Comparison of ENCODE assay signal across 8 cellular contexts in genomic region chr13:28138756-28139470, GRCh38. TPM values are rescaled to one million over a fixed set of nuclear protein-coding genes. Genes with fewer than 3 reads are reported as not detected.
DNase-seq lines count a peak whose midpoint lies in the region; ATAC-seq lines count a peak whose summit lies in the region.

No MANE protein-coding gene starts in this region.

- H3K4me3 Mint-ChIP-seq in CD8-positive, alpha-beta memory T cell = peak overlapping the region; percentile 92 to 98 (median 93)
- H3K4me3 Mint-ChIP-seq in activated T-helper 2 cell treated with anti-CD3 and anti-CD28 coated beads, Interferon-gamma antibody, Interleukin-2, Interleukin-4, amounts not matched to agents 10 μg/mL and 5 μg/mL and 100 μg/mL, durations not matched to agents 14 hours and 24 hours and 36 hours (ENCODE audit: low read depth) = peak overlapping the region; percentile 97
- peak overlapping the region; percentile 95 for H3K4me3 Mint-ChIP-seq in natural killer cell treated with Interleukin-12 subunit alpha and Interleukin-12 subunit beta and Interleukin-15 and Interleukin-18, amount 100 ng/mL, for 72 hours
- peak overlapping the region; percentile 80 to 91 for H3K4me3 Mint-ChIP-seq in stimulated activated naive B cell treated with anti-CD40 and anti-IgM and Interleukin-4, amounts not matched to agents 10 μg/mL and 1 μg/mL and 100 μg/mL, for 72 hours

- peak; percentile 41 for ATAC-seq in GM19452 (IDR thresholded peaks at IDR 0.05; ENCODE audit: unreplicated experiment)
- peak; percentile 81 to 82 for ATAC-seq in natural killer cell treated with Interleukin-12 subunit alpha and Interleukin-12 subunit beta and Interleukin-15 and Interleukin-18, amount 100 ng/mL, for 72 hours
- ATAC-seq in stimulated activated naive B cell treated with anti-CD40 and anti-IgM and Interleukin-4, amounts not matched to agents 10 μg/mL and 1 μg/mL and 100 μg/mL, for 72 hours (replicated peaks) = peak; percentile 75

- CTCF ChIA-PET in CD8-positive, alpha-beta memory T cell (lab: Charles Lee) = no interaction called here

- peak overlapping the region; percentile 83 to 98 (median 94) for H3K27ac Mint-ChIP-seq in CD8-positive, alpha-beta memory T cell
- peak overlapping the region; percentile 98 for H3K27ac Mint-ChIP-seq in activated T-helper 2 cell treated with anti-CD3 and anti-CD28 coated beads, Interferon-gamma antibody, Interleukin-2, Interleukin-4, amounts not matched to agents 10 μg/mL and 5 μg/mL and 100 μg/mL, durations not matched to agents 14 hours and 24 hours and 36 hours
- peak overlapping the region; percentile 94 to 96 for H3K27ac Mint-ChIP-seq in natural killer cell treated with Interleukin-12 subunit alpha and Interleukin-12 subunit beta and Interleukin-15 and Interleukin-18, amount 100 ng/mL, for 72 hours
- H3K27ac Mint-ChIP-seq in stimulated activated naive B cell treated with anti-CD40 and anti-IgM and Interleukin-4, amounts not matched to agents 10 μg/mL and 1 μg/mL and 100 μg/mL, for 72 hours = peak overlapping the region; percentile 90

- peaks cover 0 to 11% (median 0%) of the 10 kb centered on the region in 3 donors for H3K36me3 Mint-ChIP-seq in CD8-positive, alpha-beta memory T cell
- peaks cover 13% of the 10 kb centered on the region for H3K36me3 Mint-ChIP-seq in activated T-helper 2 cell treated with anti-CD3 and anti-CD28 coated beads, Interferon-gamma antibody, Interleukin-2, Interleukin-4, amounts not matched to agents 10 μg/mL and 5 μg/mL and 100 μg/mL, durations not matched to agents 14 hours and 24 hours and 36 hours (ENCODE audit: low read depth)
- H3K36me3 Mint-ChIP-seq in natural killer cell treated with Interleukin-12 subunit alpha and Interleukin-12 subunit beta and Interleukin-15 and Interleukin-18, amount 100 ng/mL, for 72 hours = peaks cover 8% of the 10 kb centered on the region
- H3K36me3 Mint-ChIP-seq in stimulated activated naive B cell treated with anti-CD40 and anti-IgM and Interleukin-4, amounts not matched to agents 10 μg/mL and 1 μg/mL and 100 μg/mL, for 72 hours = peaks cover 5 to 8% of the 10 kb centered on the region in 2 donors

- peaks cover 42% of the 10 kb centered on the region for H3K4me1 ChIP-seq in CD8-positive, alpha-beta memory T cell (ENCODE audit: insufficient read depth, low read length)

- peaks cover 48 to 62% (median 59%) of the 10 kb centered on the region in 3 donors for H3K4me1 Mint-ChIP-seq in CD8-positive, alpha-beta memory T cell
- H3K4me1 Mint-ChIP-seq in activated T-helper 2 cell treated with anti-CD3 and anti-CD28 coated beads, Interferon-gamma antibody, Interleukin-2, Interleukin-4, amounts not matched to agents 10 μg/mL and 5 μg/mL and 100 μg/mL, durations not matched to agents 14 hours and 24 hours and 36 hours (ENCODE audit: low read depth) = peaks cover 38% of the 10 kb centered on the region
- peaks cover 34 to 63% of the 10 kb centered on the region in 2 donors for H3K4me1 Mint-ChIP-seq in natural killer cell treated with Interleukin-12 subunit alpha and Interleukin-12 subunit beta and Interleukin-15 and Interleukin-18, amount 100 ng/mL, for 72 hours (ENCODE audit: low read depth in 2 of 2)
- peaks cover 25 to 58% of the 10 kb centered on the region in 2 donors for H3K4me1 Mint-ChIP-seq in stimulated activated naive B cell treated with anti-CD40 and anti-IgM and Interleukin-4, amounts not matched to agents 10 μg/mL and 1 μg/mL and 100 μg/mL, for 72 hours

- no peaks in the 10 kb centered on the region for H3K27me3 ChIP-seq in CD8-positive, alpha-beta memory T cell (ENCODE audit: insufficient read depth, low read length, poor library complexity, severe bottlenecking)

- POLR2A ChIA-PET in CD8-positive, alpha-beta memory T cell (lab: Charles Lee) = interaction anchor here (1.0 to 1.9 kb wide), 3 partner anchors 520 to 713 kb away, joined by 4 to 8 read pairs (median 7); partner anchors contain the start of gene POMP

- no peaks in the 10 kb centered on the region for H3K9me3 ChIP-seq in CD8-positive, alpha-beta memory T cell (ENCODE audit: low read length)

- intact Hi-C loops in activated T-helper 2 cell treated with anti-CD3 and anti-CD28 coated beads, Interferon-gamma antibody, Interleukin-2, Interleukin-4, amounts not matched to agents 10 μg/mL and 5 μg/mL and 100 μg/mL, durations not matched to agents 14 hours and 24 hours and 36 hours (cut with micrococcal nuclease) = loop anchor here (1.0 to 10.0 kb wide), 7 partner anchors 66 to 714 kb away; partner anchors contain the start of genes GTF3A, LNX2, MTIF3 and POLR1D

- H3K27me3 Mint-ChIP-seq in CD8-positive, alpha-beta memory T cell = peaks cover 0 to 4% of the 10 kb centered on the region in 2 donors
- no peaks in the 10 kb centered on the region for H3K27me3 Mint-ChIP-seq in activated T-helper 2 cell treated with anti-CD3 and anti-CD28 coated beads, Interferon-gamma antibody, Interleukin-2, Interleukin-4, amounts not matched to agents 10 μg/mL and 5 μg/mL and 100 μg/mL, durations not matched to agents 14 hours and 24 hours and 36 hours (ENCODE audit: low read depth)
- no peaks in the 10 kb centered on the region for H3K27me3 Mint-ChIP-seq in natural killer cell treated with Interleukin-12 subunit alpha and Interleukin-12 subunit beta and Interleukin-15 and Interleukin-18, amount 100 ng/mL, for 72 hours
- H3K27me3 Mint-ChIP-seq in stimulated activated naive B cell treated with anti-CD40 and anti-IgM and Interleukin-4, amounts not matched to agents 10 μg/mL and 1 μg/mL and 100 μg/mL, for 72 hours = no peaks in the 10 kb centered on the region

- H3K9me3 Mint-ChIP-seq in CD8-positive, alpha-beta memory T cell = no peaks in the 10 kb centered on the region
- no peaks in the 10 kb centered on the region for H3K9me3 Mint-ChIP-seq in activated T-helper 2 cell treated with anti-CD3 and anti-CD28 coated beads, Interferon-gamma antibody, Interleukin-2, Interleukin-4, amounts not matched to agents 10 μg/mL and 5 μg/mL and 100 μg/mL, durations not matched to agents 14 hours and 24 hours and 36 hours
- H3K9me3 Mint-ChIP-seq in natural killer cell treated with Interleukin-12 subunit alpha and Interleukin-12 subunit beta and Interleukin-15 and Interleukin-18, amount 100 ng/mL, for 72 hours = no peaks in the 10 kb centered on the region
- H3K9me3 Mint-ChIP-seq in stimulated activated naive B cell treated with anti-CD40 and anti-IgM and Interleukin-4, amounts not matched to agents 10 μg/mL and 1 μg/mL and 100 μg/mL, for 72 hours = no peaks in the 10 kb centered on the region

- H3K4me3 ChIP-seq in CD8-positive, alpha-beta memory T cell (ENCODE audit: low read length) = peak overlapping the region; percentile 81

- peak overlapping the region; percentile 88 for H3K27ac ChIP-seq in CD8-positive, alpha-beta memory T cell (ENCODE audit: low read depth, low read length)

- H3K36me3 ChIP-seq in CD8-positive, alpha-beta memory T cell (ENCODE audit: insufficient read depth, low read length) = no peaks in the 10 kb centered on the region

- DNase-seq in CD8-positive, alpha-beta memory T cell = peak; percentile 78 to 93 (median 84)
- DNase-seq in HPDE6-E6E7 (ENCODE audit: extremely low spot score) (peak; percentile 6), RPMI7951 (ENCODE audit: low read depth) (peak; percentile 85), fibroblast of peridontal ligament (ENCODE audit: extremely low read depth) (peak; percentile 82)
- DNase-seq in activated T-helper 2 cell treated with anti-CD3 and anti-CD28 coated beads, Interferon-gamma antibody, Interleukin-2, Interleukin-4, amounts not matched to agents 10 μg/mL and 5 μg/mL and 100 μg/mL, durations not matched to agents 14 hours and 24 hours and 36 hours (ENCODE audit: low spot score) = peak; percentile 80
- DNase-seq in natural killer cell treated with Interleukin-12 subunit alpha and Interleukin-12 subunit beta and Interleukin-15 and Interleukin-18, amount 100 ng/mL, for 72 hours (ENCODE audit: low spot score) = peak; percentile 87
- DNase-seq in stimulated activated naive B cell treated with anti-CD40 and anti-IgM and Interleukin-4, amounts not matched to agents 10 μg/mL and 1 μg/mL and 100 μg/mL, for 72 hours = peak; percentile 81

RNA-seq across cellular contexts. Expression of gene PAN3, which starts 0.6 kb away (rescaled TPM):
- 10 to 100 TPM; 33.1 to 33.3 TPM for total RNA-seq in CD8-positive, alpha-beta memory T cell
- 5.3 TPM for polyA plus RNA-seq in CD8-positive, alpha-beta memory T cell
- total RNA-seq in RPMI7951 (2014; rRNA removed; shearing (Covaris generic)) = 9.2 and 10.9 TPM in 2 replicates
- 35.4 and 35.6 TPM in 2 replicates for total RNA-seq in activated T-helper 2 cell treated with anti-CD3 and anti-CD28 coated beads, Interferon-gamma antibody, Interleukin-2, Interleukin-4, amounts not matched to agents 10 μg/mL and 5 μg/mL and 100 μg/mL, durations not matched to agents 14 hours and 24 hours and 36 hours
- 10 to 100 TPM; 38.5 to 43.2 TPM for total RNA-seq in natural killer cell treated with Interleukin-12 subunit alpha and Interleukin-12 subunit beta and Interleukin-15 and Interleukin-18, amount 100 ng/mL, for 72 hours

RNA-seq across cellular contexts. Expression of gene FLT3, which starts 38.5 kb away (rescaled TPM):
- total RNA-seq in CD8-positive, alpha-beta memory T cell = under 1 TPM in 1 of 2 experiments, not detected in 1; 0.07 TPM
- polyA plus RNA-seq in CD8-positive, alpha-beta memory T cell = not detected
- not detected in 2 replicates for total RNA-seq in RPMI7951 (2014; rRNA removed; shearing (Covaris generic))
- not detected in 2 replicates for total RNA-seq in activated T-helper 2 cell treated with anti-CD3 and anti-CD28 coated beads, Interferon-gamma antibody, Interleukin-2, Interleukin-4, amounts not matched to agents 10 μg/mL and 5 μg/mL and 100 μg/mL, durations not matched to agents 14 hours and 24 hours and 36 hours
- total RNA-seq in natural killer cell treated with Interleukin-12 subunit alpha and Interleukin-12 subunit beta and Interleukin-15 and Interleukin-18, amount 100 ng/mL, for 72 hours = not detected

Comparison
In these comparisons a context has a peak if more than half of its experiments do, and no peak if none do; other contexts are left out.
1. Peak in every context shown above with its lines: DNase-seq, ATAC-seq, H3K4me3 ChIP-seq and H3K27ac ChIP-seq.
2. DNase-seq: peak in every context shown above with its lines; median percentile 87 in natural killer cell treated with Interleukin-12 subunit alpha and Interleukin-12 subunit beta and Interleukin-15 and Interleukin-18, amount 100 ng/mL, for 72 hours; 85 in RPMI7951; 84 in CD8-positive, alpha-beta memory T cell; 82 in fibroblast of peridontal ligament; 81 in stimulated activated naive B cell treated with anti-CD40 and anti-IgM and Interleukin-4, amounts not matched to agents 10 μg/mL and 1 μg/mL and 100 μg/mL, for 72 hours; 80 in activated T-helper 2 cell treated with anti-CD3 and anti-CD28 coated beads, Interferon-gamma antibody, Interleukin-2, Interleukin-4, amounts not matched to agents 10 μg/mL and 5 μg/mL and 100 μg/mL, durations not matched to agents 14 hours and 24 hours and 36 hours; 6 in HPDE6-E6E7.